8 cellular contexts compared by ENCODE assay signal in the genomic region with DNA sequence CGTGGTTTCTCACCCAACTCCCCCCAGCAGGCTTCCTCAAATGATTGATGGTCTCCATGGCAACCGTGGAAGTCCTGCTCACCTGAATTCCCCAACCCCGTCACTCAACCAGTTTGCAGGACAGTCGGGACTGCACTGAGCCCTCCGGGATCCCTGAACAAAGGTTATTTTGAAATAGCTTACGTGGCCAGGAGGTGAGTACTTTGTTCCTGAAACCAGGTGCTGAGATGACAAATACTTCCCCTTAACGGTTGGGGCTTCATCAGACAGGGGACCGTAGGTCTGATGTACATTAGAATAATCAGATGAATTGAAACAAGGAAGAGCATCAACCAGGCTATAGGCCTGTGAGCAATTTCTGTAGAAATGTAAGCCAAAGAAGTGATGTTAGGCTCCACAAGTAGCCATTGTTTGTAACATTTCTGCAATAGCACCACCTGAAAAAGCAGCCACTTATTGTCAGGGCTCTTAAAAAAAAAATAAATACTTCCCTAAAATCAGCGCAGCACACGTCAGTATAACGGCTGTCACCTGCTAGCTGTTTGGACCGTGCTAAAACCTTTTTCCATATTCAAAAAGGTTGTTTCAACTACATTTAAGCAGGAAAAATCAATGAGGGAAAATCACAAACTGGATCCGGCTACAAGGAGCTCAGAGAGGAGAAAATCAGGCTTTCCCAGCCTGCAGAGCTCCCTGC.
DNase-seq lines count a peak whose midpoint lies in the region; ATAC-seq, FAIRE-seq and TF ChIP-seq lines count a peak whose summit lies in the region.

No MANE protein-coding gene starts in this region.

- no peaks in the 10 kb centered on the region for H3K27me3 Mint-ChIP-seq in activated T-cell treated with anti-CD3 and anti-CD28 coated beads, Interleukin-2, amount 50 U/mL, for 4 hours (ENCODE audit: low read depth)
- H3K27me3 Mint-ChIP-seq in stimulated activated naive CD8-positive, alpha-beta T cell treated with anti-CD3 and anti-CD28 coated beads, Interleukin-15, amount 100 ng/mL, for 72 hours, result no peaks in the 10 kb centered on the region

- in situ Hi-C loops in GM12878 (cut with MboI), result loop anchor here (5.0 kb wide), 1 partner anchor 173 kb away; no protein-coding TSS in a partner anchor

- H2AFZ ChIP-seq in GM12878 (ENCODE audit: control insufficient read depth, low read depth, low read length), result no peak overlapping the region

- no peaks in the 10 kb centered on the region for H3K27me3 ChIP-seq in GM12878 (replicated peaks in 1 of 2; ENCODE audit: control insufficient read depth in 2 of 2, insufficient read depth in 2 of 2, low read length in 1 of 2)

- H3K9me3 Mint-ChIP-seq in activated T-cell treated with anti-CD3 and anti-CD28 coated beads, Interleukin-2, amount 50 U/mL, for 4 hours, result no peaks in the 10 kb centered on the region
- no peaks in the 10 kb centered on the region for H3K9me3 Mint-ChIP-seq in stimulated activated naive CD8-positive, alpha-beta T cell treated with anti-CD3 and anti-CD28 coated beads, Interleukin-15, amount 100 ng/mL, for 72 hours

- TF ChIP-seq CTCF in GM12878 (IDR thresholded peaks at IDR 0.05 in 2 of 3, conservative IDR thresholded peaks at IDR 0.05 in 1 of 3; ENCODE audit: control insufficient read depth in 2 of 3, extremely low read depth in 1 of 3, insufficient read depth in 1 of 3, low read depth in 3 of 3, low read length in 3 of 3), result no peak

- no TSS peak for BruUV-seq in GM12878 (replicated peaks; lab: Mats Ljungman, UMichigan)

- no peak overlapping the region for H3K4me3 Mint-ChIP-seq in activated T-cell treated with anti-CD3 and anti-CD28 coated beads, Interleukin-2, amount 50 U/mL, for 4 hours
- peak overlapping the region; percentile 54 to 65 for H3K4me3 Mint-ChIP-seq in stimulated activated naive CD8-positive, alpha-beta T cell treated with anti-CD3 and anti-CD28 coated beads, Interleukin-15, amount 100 ng/mL, for 72 hours

- H3K4me3 ChIP-seq in GM12878, result no peak overlapping the region

- no peak for TF ChIP-seq POLR2A in GM12878 (IDR thresholded peaks at IDR 0.05; ENCODE audit: low read depth, low read length)

- TF ChIP-seq RAD21 in GM12878 (IDR thresholded peaks at IDR 0.05; ENCODE audit: insufficient read depth, low read depth, low read length), result no peak

- no peaks in the 10 kb centered on the region for H4K20me1 ChIP-seq in GM12878 (ENCODE audit: control insufficient read depth, insufficient read depth)

- peak overlapping the region; percentile 80 to 96 for H3K27ac Mint-ChIP-seq in stimulated activated naive CD8-positive, alpha-beta T cell treated with anti-CD3 and anti-CD28 coated beads, Interleukin-15, amount 100 ng/mL, for 72 hours

- ATAC-seq in activated T-cell treated with anti-CD3 and anti-CD28 coated beads, Interleukin-2, amount 50 U/mL, for 4 hours, result peak; percentile 71 to 72
- ATAC-seq in GM12878 (peak; percentile 56), GM19324 (IDR thresholded peaks at IDR 0.05; ENCODE audit: low FRiP score, unreplicated experiment) (no peak), sciatic nerve (no peak)
- ATAC-seq in stimulated activated naive CD8-positive, alpha-beta T cell treated with anti-CD3 and anti-CD28 coated beads, Interleukin-15, amount 100 ng/mL, for 72 hours, result peak; percentile 88

- H3K4me1 Mint-ChIP-seq in activated T-cell treated with anti-CD3 and anti-CD28 coated beads, Interleukin-2, amount 50 U/mL, for 4 hours (ENCODE audit: low read depth), result peaks cover 91% of the 10 kb centered on the region
- peaks cover 98% of the 10 kb centered on the region for H3K4me1 Mint-ChIP-seq in stimulated activated naive CD8-positive, alpha-beta T cell treated with anti-CD3 and anti-CD28 coated beads, Interleukin-15, amount 100 ng/mL, for 72 hours

- SMC1A ChIA-PET in GM12878 (lab: Charles Lee; ENCODE audit: uncharacterized antibody, unreplicated experiment), result interaction anchor here (0.7 to 9.8 kb wide), 25 partner anchors 10 to 1038 kb away, joined by 3 to 145 read pairs (median 5); no protein-coding TSS in a partner anchor

- intact Hi-C loops in GM12878 (cut with micrococcal nuclease; ENCODE audit: unreplicated experiment) (loop anchor here (2.0 to 5.0 kb wide), 3 partner anchors 132 to 1048 kb away; no protein-coding TSS in a partner anchor), sciatic nerve (cut with DNase I) (no loop called here)

- no peaks in the 10 kb centered on the region for H3K36me3 Mint-ChIP-seq in activated T-cell treated with anti-CD3 and anti-CD28 coated beads, Interleukin-2, amount 50 U/mL, for 4 hours (ENCODE audit: insufficient read depth)

- DNase-seq in activated T-cell treated with anti-CD3 and anti-CD28 coated beads, Interleukin-2, amount 50 U/mL, for 4 hours, result peak; percentile 36
- DNase-seq in activated T-cell treated with anti-CD3 and anti-CD28 coated beads, Interleukin-2, amount 50 U/mL, for 1 hour, result no peak
- DNase-seq in NCI-H1105 treated with DMSO at 0.1 percent for 48 hours (lab: John Stamatoyannopoulos, UW), result peak; percentile 64
- DNase-seq in GM12878 (ENCODE audit: low read depth, low spot score), result peak; percentile 77
- peak; percentile 43 to 72 for DNase-seq in stimulated activated naive CD8-positive, alpha-beta T cell treated with anti-CD3 and anti-CD28 coated beads, Interleukin-15, amount 100 ng/mL, for 72 hours
- no peak for DNase-seq in activated gamma-delta T cell treated with Interleukin-2 at 50 U/mL for 16 hours
- DNase-seq in sciatic nerve (ENCODE audit: low spot score), result no peak

- RAD21 ChIA-PET in GM12878 (lab: Charles Lee; ENCODE audit: unreplicated experiment), result interaction anchor here (0.7 to 6.7 kb wide), 23 partner anchors 10 to 1048 kb away, joined by 3 to 49 read pairs (median 7); a partner anchor contains a TSS

- H3K9ac ChIP-seq in GM12878 (ENCODE audit: control insufficient read depth, insufficient read depth, low read length), result no peak overlapping the region

- no peaks in the 10 kb centered on the region; the same call in 2 of the 3 replicates for H3K9me3 ChIP-seq in GM12878 (replicated peaks; ENCODE audit: control insufficient read depth, insufficient read depth, low read length)

- POLR2A ChIA-PET in GM12878 (lab: Charles Lee), result interaction anchor here (0.6 to 4.8 kb wide), 19 partner anchors 8 to 960 kb away, joined by 3 to 28 read pairs (median 5); a partner anchor contains a TSS

- CTCF ChIA-PET in GM12878 (lab: Yijun Ruan, JAX), result interaction anchor here (0.8 to 2.1 kb wide), 8 partner anchors 9 to 1048 kb away, joined by 3 to 8 read pairs (median 4); no protein-coding TSS in a partner anchor

- H3K4me1 ChIP-seq in GM12878 (ENCODE audit: control insufficient read depth, insufficient read depth, low read length), result peaks cover 66% of the 10 kb centered on the region

- peak overlapping the region; percentile 1 for H3K4me2 ChIP-seq in GM12878 (ENCODE audit: control insufficient read depth, insufficient read depth)

- 42% methylated on average over 13 of the region's 13 CpGs for WGBS in GM12878 (ENCODE audit: insufficient coverage, insufficient replicate concordance, low lambda C conversion rate, missing lambda C conversion rate)

- FAIRE-seq in GM12878 (lab: Jason Lieb, UNC), result no peak

- H3K27ac ChIP-seq in GM12878 (ENCODE audit: control insufficient read depth, insufficient read depth), result peak overlapping the region; percentile 1; the same call in 1 of the 2 replicates

- H3K36me3 ChIP-seq in GM12878 (ENCODE audit: control insufficient read depth in 2 of 2, insufficient read depth in 2 of 2, low read length in 1 of 2), result no peaks in the 10 kb centered on the region; a peak in 1 of 4 replicates

- no peaks in the 10 kb centered on the region for H3K79me2 ChIP-seq in GM12878 (ENCODE audit: control insufficient read depth, insufficient read depth, low read length)

- TF ChIP-seq EP300 in GM12878 (IDR thresholded peaks at IDR 0.05; ENCODE audit: borderline replicate concordance in 1 of 2, control insufficient read depth in 1 of 2, low read depth in 2 of 2, low read length in 2 of 2), result peak; percentile 70 to 78; a peak in 2 of 4 replicates

TF ChIP-seq in GM12878, 131 proteins besides CTCF, POLR2A, EP300 and RAD21 (continues in another document):
- no peak for TF ChIP-seq NRF1 (conservative IDR thresholded peaks at IDR 0.05; ENCODE audit: low read depth, low read length)
- TF ChIP-seq LARP7 (IDR thresholded peaks at IDR 0.05), result no peak
- TF ChIP-seq JUND (IDR thresholded peaks at IDR 0.05; ENCODE audit: low read depth, low read length), result no peak
- TF ChIP-seq KAT2A (conservative IDR thresholded peaks at IDR 0.05; ENCODE audit: control insufficient read depth, low read depth, low read length), result no peak
- TF ChIP-seq SUPT20H (IDR thresholded peaks at IDR 0.05; ENCODE audit: borderline replicate concordance, control insufficient read depth, low read depth, low read length), result no peak
- TF ChIP-seq RAD51 (IDR thresholded peaks at IDR 0.05), result no peak
- no peak for TF ChIP-seq CBX5 (IDR thresholded peaks at IDR 0.05; ENCODE audit: low read depth)
- no peak for TF ChIP-seq SIN3A (IDR thresholded peaks at IDR 0.05; ENCODE audit: low read depth, low read length)
- TF ChIP-seq, protein P1, sequence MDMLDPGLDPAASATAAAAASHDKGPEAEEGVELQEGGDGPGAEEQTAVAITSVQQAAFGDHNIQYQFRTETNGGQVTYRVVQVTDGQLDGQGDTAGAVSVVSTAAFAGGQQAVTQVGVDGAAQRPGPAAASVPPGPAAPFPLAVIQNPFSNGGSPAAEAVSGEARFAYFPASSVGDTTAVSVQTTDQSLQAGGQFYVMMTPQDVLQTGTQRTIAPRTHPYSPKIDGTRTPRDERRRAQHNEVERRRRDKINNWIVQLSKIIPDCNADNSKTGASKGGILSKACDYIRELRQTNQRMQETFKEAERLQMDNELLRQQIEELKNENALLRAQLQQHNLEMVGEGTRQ (IDR thresholded peaks at IDR 0.05; ENCODE audit: borderline replicate concordance, low read depth, low read length), result no peak
- TF ChIP-seq ASH2L (IDR thresholded peaks at IDR 0.05; ENCODE audit: borderline replicate concordance, low read depth), result no peak
- no peak for TF ChIP-seq TCF7 (IDR thresholded peaks at IDR 0.05; ENCODE audit: borderline replicate concordance)
- TF ChIP-seq ZNF24 (IDR thresholded peaks at IDR 0.05), result 0 out of 2 replicates have a peak, but pooled peaks have one; percentile 44
- 0 out of 2 replicates have a peak, but pooled peaks have one; percentile 9 for TF ChIP-seq PAX5 (IDR thresholded peaks at IDR 0.05; ENCODE audit: borderline replicate concordance, low read depth, low read length)
- TF ChIP-seq GABPA (IDR thresholded peaks at IDR 0.05; ENCODE audit: low read depth), result 0 out of 2 replicates have a peak, but pooled peaks have one; percentile 23
- peak; percentile 81 for TF ChIP-seq EED (IDR thresholded peaks at IDR 0.05; ENCODE audit: low read depth)
- 0 out of 2 replicates have a peak, but pooled peaks have one; percentile 30 for TF ChIP-seq MXI1 (IDR thresholded peaks at IDR 0.05; ENCODE audit: low read depth, low read length)
- TF ChIP-seq SMAD1 (IDR thresholded peaks at IDR 0.05; ENCODE audit: low read depth, partially characterized antibody), result peak; percentile 24
- TF ChIP-seq MEF2B (IDR thresholded peaks at IDR 0.05; ENCODE audit: partially characterized antibody, poor library complexity, severe bottlenecking), result peak; percentile 69

Comparison
In these comparisons a context has a peak if more than half of its experiments do, and no peak if none do; other contexts are left out.
1. DNase-seq: peak in activated T-cell treated with anti-CD3 and anti-CD28 coated beads, Interleukin-2, amount 50 U/mL, for 4 hours (single experiment), NCI-H1105 treated with DMSO at 0.1 percent for 48 hours (single experiment), GM12878 (single experiment) and stimulated activated naive CD8-positive, alpha-beta T cell treated with anti-CD3 and anti-CD28 coated beads, Interleukin-15, amount 100 ng/mL, for 72 hours (2 of 2); none in activated T-cell treated with anti-CD3 and anti-CD28 coated beads, Interleukin-2, amount 50 U/mL, for 1 hour (single experiment), activated gamma-delta T cell treated with Interleukin-2 at 50 U/mL for 16 hours (single experiment) and sciatic nerve (single experiment).
2. ATAC-seq: peak in activated T-cell treated with anti-CD3 and anti-CD28 coated beads, Interleukin-2, amount 50 U/mL, for 4 hours (2 of 2), GM12878 (single experiment) and stimulated activated naive CD8-positive, alpha-beta T cell treated with anti-CD3 and anti-CD28 coated beads, Interleukin-15, amount 100 ng/mL, for 72 hours (single experiment); none in GM19324 (single experiment) and sciatic nerve (single experiment).